17 cellular contexts compared by ENCODE assay signal in the genomic region with DNA sequence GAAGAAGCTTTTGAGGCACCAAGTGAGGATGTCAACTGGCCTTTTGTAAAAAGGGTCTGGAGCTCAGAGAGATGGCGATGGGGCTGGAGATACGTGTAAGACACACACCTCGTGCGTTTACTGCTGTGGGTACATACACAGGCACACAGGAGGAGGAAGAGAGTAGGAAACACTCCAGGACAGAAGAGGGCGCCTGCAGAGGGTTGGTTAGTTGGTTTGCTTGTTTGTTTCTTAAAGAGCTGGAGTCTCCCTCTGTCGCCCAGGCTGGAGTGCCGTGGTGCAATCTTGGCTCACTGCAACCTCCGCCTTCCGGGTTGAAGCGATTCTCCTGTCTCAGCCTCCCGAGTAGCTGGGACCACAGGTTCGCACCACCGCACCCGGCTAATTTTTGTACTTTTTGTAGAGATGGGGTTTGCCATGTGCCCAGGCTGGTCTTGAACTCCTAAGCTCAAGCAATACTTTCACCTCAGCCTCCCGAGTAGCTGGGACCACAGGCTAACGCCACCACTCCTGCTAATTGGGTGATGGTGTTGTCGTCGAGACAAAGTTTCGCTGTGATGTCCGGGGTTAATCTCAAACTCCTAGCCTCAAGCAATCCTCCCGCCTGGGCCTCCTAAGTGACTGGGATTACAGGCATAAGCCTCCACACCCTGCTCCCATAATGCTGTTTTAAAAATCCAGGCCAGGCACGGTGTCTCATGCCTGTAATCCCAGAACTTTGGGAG. TPM values are rescaled to one million over a fixed set of nuclear protein-coding genes. Genes with fewer than 3 reads are reported as not detected.
DNase-seq lines count a peak whose midpoint lies in the region; ATAC-seq and TF ChIP-seq lines count a peak whose summit lies in the region.
"Had no signal": no experiment of that assay in that cellular context is flagged by ENCODE, and none has a peak within 500 bp of the region (broad histone marks: within the 10 kb centered on the region; RNA-seq: fewer than 3 reads in every experiment).

No MANE protein-coding gene starts in this region.

- in situ Hi-C loops in KBM-7 (cut with MboI; ENCODE audit: low pct_unique_long_range_greater_than_20kb, low sequenced_read_pairs), result no loop called here

- POLR2A ChIA-PET in WTC11 (lab: Charles Lee), result no interaction called here

- no peak for TF ChIP-seq CTCF in WTC11 (IDR thresholded peaks at IDR 0.05)

- CTCF ChIA-PET in activated naive CD4-positive, alpha-beta T cell treated with anti-CD3 and anti-CD28 coated beads, Interleukin-2, amount 10 ng/mL, durations not matched to agents 7 days and 5 days (lab: Charles Lee), result interaction anchor here (1.2 kb wide), 1 partner anchor 15 kb away, joined by 3 read pairs; no protein-coding TSS in a partner anchor
- CTCF ChIA-PET in WTC11 (lab: Charles Lee), result interaction anchor here (0.6 to 3.0 kb wide), 8 partner anchors 13 to 286 kb away, joined by 3 to 20 read pairs (median 4); no protein-coding TSS in a partner anchor

- H3K27ac Mint-ChIP-seq in activated naive CD4-positive, alpha-beta T cell treated with anti-CD3 and anti-CD28 coated beads, Interleukin-2, amount 10 ng/mL, durations not matched to agents 7 days and 5 days, result no peak overlapping the region
- no peak overlapping the region for H3K27ac Mint-ChIP-seq in WTC11
- no peak overlapping the region for H3K27ac Mint-ChIP-seq in stimulated activated naive CD8-positive, alpha-beta T cell treated with anti-CD3 and anti-CD28 coated beads, Interleukin-15, amount 100 ng/mL, for 72 hours
- H3K27ac Mint-ChIP-seq: CD4-positive, CD25-positive, alpha-beta regulatory T cell had no signal

- peak; percentile 49 for DNase-seq in activated naive CD4-positive, alpha-beta T cell treated with anti-CD3 and anti-CD28 coated beads, Interleukin-2, amount 10 ng/mL, durations not matched to agents 7 days and 5 days
- DNase-seq in activated naive CD4-positive, alpha-beta T cell treated with Interleukin-2 at 50 U/mL for 16 hours, result no peak
- peak; percentile 56 for DNase-seq in KBM-7
- DNase-seq in WTC11 (ENCODE audit: low spot score), result peak; percentile 39
- peak in 1 of 2 donors; percentile 26 for DNase-seq in stimulated activated naive CD8-positive, alpha-beta T cell treated with anti-CD3 and anti-CD28 coated beads, Interleukin-15, amount 100 ng/mL, for 72 hours
- no peak for DNase-seq in NCI-H1694 treated with DMSO at 0.1 percent for 48 hours (lab: John Stamatoyannopoulos, UW)
- no peak for DNase-seq in activated effector memory CD4-positive, alpha-beta T cell treated with anti-CD3 and anti-CD28 coated beads, Interleukin-2, amount 50 U/mL, for 16 hours
- DNase-seq: aorta, cortex of kidney, GDM1, NCI-H2107, Peyer's patch had no signal

- H3K36me3 Mint-ChIP-seq in activated naive CD4-positive, alpha-beta T cell treated with anti-CD3 and anti-CD28 coated beads, Interleukin-2, amount 10 ng/mL, durations not matched to agents 7 days and 5 days, result no peaks in the 10 kb centered on the region
- H3K36me3 Mint-ChIP-seq in WTC11, result no peaks in the 10 kb centered on the region
- H3K36me3 Mint-ChIP-seq: CD4-positive, CD25-positive, alpha-beta regulatory T cell had no signal

- peaks cover 7% of the 10 kb centered on the region for H3K9me3 Mint-ChIP-seq in activated naive CD4-positive, alpha-beta T cell treated with anti-CD3 and anti-CD28 coated beads, Interleukin-2, amount 10 ng/mL, durations not matched to agents 7 days and 5 days
- peaks cover 38% of the 10 kb centered on the region for H3K9me3 Mint-ChIP-seq in WTC11
- peaks cover 23 to 28% of the 10 kb centered on the region in 2 donors for H3K9me3 Mint-ChIP-seq in stimulated activated naive CD8-positive, alpha-beta T cell treated with anti-CD3 and anti-CD28 coated beads, Interleukin-15, amount 100 ng/mL, for 72 hours

- H3K27me3 Mint-ChIP-seq in activated naive CD4-positive, alpha-beta T cell treated with anti-CD3 and anti-CD28 coated beads, Interleukin-2, amount 10 ng/mL, durations not matched to agents 7 days and 5 days, result no peaks in the 10 kb centered on the region
- no peaks in the 10 kb centered on the region; the same call in 1 of the 2 replicates for H3K27me3 Mint-ChIP-seq in WTC11 (ENCODE audit: low read depth)
- peaks cover 12% of the 10 kb centered on the region for H3K27me3 Mint-ChIP-seq in stimulated activated naive CD8-positive, alpha-beta T cell treated with anti-CD3 and anti-CD28 coated beads, Interleukin-15, amount 100 ng/mL, for 72 hours
- H3K27me3 Mint-ChIP-seq: CD4-positive, CD25-positive, alpha-beta regulatory T cell had no signal

- no peaks in the 10 kb centered on the region for H3K4me1 Mint-ChIP-seq in activated naive CD4-positive, alpha-beta T cell treated with anti-CD3 and anti-CD28 coated beads, Interleukin-2, amount 10 ng/mL, durations not matched to agents 7 days and 5 days
- H3K4me1 Mint-ChIP-seq in WTC11, result no peaks in the 10 kb centered on the region
- H3K4me1 Mint-ChIP-seq in stimulated activated naive CD8-positive, alpha-beta T cell treated with anti-CD3 and anti-CD28 coated beads, Interleukin-15, amount 100 ng/mL, for 72 hours, result no peaks in the 10 kb centered on the region
- H3K4me1 Mint-ChIP-seq: neural crest cell had no signal

- ATAC-seq in WTC11, result peak; percentile 80
- peak; percentile 55 for ATAC-seq in stimulated activated naive CD8-positive, alpha-beta T cell treated with anti-CD3 and anti-CD28 coated beads, Interleukin-15, amount 100 ng/mL, for 72 hours
- ATAC-seq: esophagus mucosa had no signal

- no peak overlapping the region for H3K4me3 Mint-ChIP-seq in activated naive CD4-positive, alpha-beta T cell treated with anti-CD3 and anti-CD28 coated beads, Interleukin-2, amount 10 ng/mL, durations not matched to agents 7 days and 5 days
- no peak overlapping the region for H3K4me3 Mint-ChIP-seq in WTC11
- no peak overlapping the region for H3K4me3 Mint-ChIP-seq in stimulated activated naive CD8-positive, alpha-beta T cell treated with anti-CD3 and anti-CD28 coated beads, Interleukin-15, amount 100 ng/mL, for 72 hours
- H3K4me3 Mint-ChIP-seq: CD4-positive, CD25-positive, alpha-beta regulatory T cell; neural crest cell had no signal

TF ChIP-seq in WTC11, 78 proteins besides CTCF, POLR2A, EP300 and RAD21:
- no peak for TF ChIP-seq SP1 (CRISPR knock-in tag; conservative IDR thresholded peaks at IDR 0.05)
- TF ChIP-seq NR3C1 (CRISPR knock-in tag; conservative IDR thresholded peaks at IDR 0.05; ENCODE audit: low read depth), result no peak
- TF ChIP-seq, protein P1, sequence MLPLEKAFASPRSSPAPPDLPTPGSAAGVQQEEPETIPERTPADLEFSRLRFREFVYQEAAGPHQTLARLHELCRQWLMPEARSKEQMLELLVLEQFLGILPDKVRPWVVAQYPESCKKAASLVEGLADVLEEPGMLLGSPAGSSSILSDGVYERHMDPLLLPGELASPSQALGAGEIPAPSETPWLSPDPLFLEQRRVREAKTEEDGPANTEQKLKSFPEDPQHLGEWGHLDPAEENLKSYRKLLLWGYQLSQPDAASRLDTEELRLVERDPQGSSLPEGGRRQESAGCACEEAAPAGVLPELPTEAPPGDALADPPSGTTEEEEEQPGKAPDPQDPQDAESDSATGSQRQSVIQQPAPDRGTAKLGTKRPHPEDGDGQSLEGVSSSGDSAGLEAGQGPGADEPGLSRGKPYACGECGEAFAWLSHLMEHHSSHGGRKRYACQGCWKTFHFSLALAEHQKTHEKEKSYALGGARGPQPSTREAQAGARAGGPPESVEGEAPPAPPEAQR (CRISPR knock-in tag; IDR thresholded peaks at IDR 0.05), result no peak
- TF ChIP-seq CREB1 (CRISPR knock-in tag; IDR thresholded peaks at IDR 0.05), result no peak
- no peak for TF ChIP-seq SMAD4 (CRISPR knock-in tag; IDR thresholded peaks at IDR 0.05)
- TF ChIP-seq ATF1 (CRISPR knock-in tag; IDR thresholded peaks at IDR 0.05), result no peak
- no peak for TF ChIP-seq ZNF317 (CRISPR knock-in tag; IDR thresholded peaks at IDR 0.05; ENCODE audit: borderline replicate concordance, low read depth)

RNA-seq across cellular contexts. Expression of gene PRR20G, which starts 1.2 kb away (rescaled TPM):
- 0.18 TPM in 1 of 3 replicates, not detected in the others for total RNA-seq in WTC11 (2021)
- total RNA-seq: aorta; CD4-positive, CD25-positive, alpha-beta regulatory T cell; esophagus mucosa; liver; neural crest cell; Peyer's patch; subcutaneous adipose tissue had no signal

Comparison
In these comparisons a context has a peak if more than half of its experiments do, and no peak if none do; other contexts are left out.
1. DNase-seq: peak in activated naive CD4-positive, alpha-beta T cell treated with anti-CD3 and anti-CD28 coated beads, Interleukin-2, amount 10 ng/mL, durations not matched to agents 7 days and 5 days (single experiment), KBM-7 (single experiment) and WTC11 (single experiment); none in activated naive CD4-positive, alpha-beta T cell treated with Interleukin-2 at 50 U/mL for 16 hours (single experiment), NCI-H1694 treated with DMSO at 0.1 percent for 48 hours (single experiment) and activated effector memory CD4-positive, alpha-beta T cell treated with anti-CD3 and anti-CD28 coated beads, Interleukin-2, amount 50 U/mL, for 16 hours (single experiment).